In genomic region chr6:116072368-116072767, GRCh38 we compare ENCODE assay signal across 2 cellular contexts.
TF ChIP-seq lines count a peak whose summit lies in the region.

No MANE protein-coding gene starts in this region.

TF ChIP-seq in K562, 482 proteins besides CTCF, POLR2A, EP300 and RAD21 (continued from another document and continues in another):
- no peak for TF ChIP-seq CEBPG (CRISPR knock-in tag; IDR thresholded peaks at IDR 0.05)
- peak; percentile 80 to 92 for TF ChIP-seq CEBPG (tag; conservative IDR thresholded peaks at IDR 0.05 in 1 of 2, IDR thresholded peaks at IDR 0.05 in 1 of 2)
- peak; percentile 72 for TF ChIP-seq GABPA (tag; conservative IDR thresholded peaks at IDR 0.05; ENCODE audit: low read depth)
- TF ChIP-seq, protein P1, sequence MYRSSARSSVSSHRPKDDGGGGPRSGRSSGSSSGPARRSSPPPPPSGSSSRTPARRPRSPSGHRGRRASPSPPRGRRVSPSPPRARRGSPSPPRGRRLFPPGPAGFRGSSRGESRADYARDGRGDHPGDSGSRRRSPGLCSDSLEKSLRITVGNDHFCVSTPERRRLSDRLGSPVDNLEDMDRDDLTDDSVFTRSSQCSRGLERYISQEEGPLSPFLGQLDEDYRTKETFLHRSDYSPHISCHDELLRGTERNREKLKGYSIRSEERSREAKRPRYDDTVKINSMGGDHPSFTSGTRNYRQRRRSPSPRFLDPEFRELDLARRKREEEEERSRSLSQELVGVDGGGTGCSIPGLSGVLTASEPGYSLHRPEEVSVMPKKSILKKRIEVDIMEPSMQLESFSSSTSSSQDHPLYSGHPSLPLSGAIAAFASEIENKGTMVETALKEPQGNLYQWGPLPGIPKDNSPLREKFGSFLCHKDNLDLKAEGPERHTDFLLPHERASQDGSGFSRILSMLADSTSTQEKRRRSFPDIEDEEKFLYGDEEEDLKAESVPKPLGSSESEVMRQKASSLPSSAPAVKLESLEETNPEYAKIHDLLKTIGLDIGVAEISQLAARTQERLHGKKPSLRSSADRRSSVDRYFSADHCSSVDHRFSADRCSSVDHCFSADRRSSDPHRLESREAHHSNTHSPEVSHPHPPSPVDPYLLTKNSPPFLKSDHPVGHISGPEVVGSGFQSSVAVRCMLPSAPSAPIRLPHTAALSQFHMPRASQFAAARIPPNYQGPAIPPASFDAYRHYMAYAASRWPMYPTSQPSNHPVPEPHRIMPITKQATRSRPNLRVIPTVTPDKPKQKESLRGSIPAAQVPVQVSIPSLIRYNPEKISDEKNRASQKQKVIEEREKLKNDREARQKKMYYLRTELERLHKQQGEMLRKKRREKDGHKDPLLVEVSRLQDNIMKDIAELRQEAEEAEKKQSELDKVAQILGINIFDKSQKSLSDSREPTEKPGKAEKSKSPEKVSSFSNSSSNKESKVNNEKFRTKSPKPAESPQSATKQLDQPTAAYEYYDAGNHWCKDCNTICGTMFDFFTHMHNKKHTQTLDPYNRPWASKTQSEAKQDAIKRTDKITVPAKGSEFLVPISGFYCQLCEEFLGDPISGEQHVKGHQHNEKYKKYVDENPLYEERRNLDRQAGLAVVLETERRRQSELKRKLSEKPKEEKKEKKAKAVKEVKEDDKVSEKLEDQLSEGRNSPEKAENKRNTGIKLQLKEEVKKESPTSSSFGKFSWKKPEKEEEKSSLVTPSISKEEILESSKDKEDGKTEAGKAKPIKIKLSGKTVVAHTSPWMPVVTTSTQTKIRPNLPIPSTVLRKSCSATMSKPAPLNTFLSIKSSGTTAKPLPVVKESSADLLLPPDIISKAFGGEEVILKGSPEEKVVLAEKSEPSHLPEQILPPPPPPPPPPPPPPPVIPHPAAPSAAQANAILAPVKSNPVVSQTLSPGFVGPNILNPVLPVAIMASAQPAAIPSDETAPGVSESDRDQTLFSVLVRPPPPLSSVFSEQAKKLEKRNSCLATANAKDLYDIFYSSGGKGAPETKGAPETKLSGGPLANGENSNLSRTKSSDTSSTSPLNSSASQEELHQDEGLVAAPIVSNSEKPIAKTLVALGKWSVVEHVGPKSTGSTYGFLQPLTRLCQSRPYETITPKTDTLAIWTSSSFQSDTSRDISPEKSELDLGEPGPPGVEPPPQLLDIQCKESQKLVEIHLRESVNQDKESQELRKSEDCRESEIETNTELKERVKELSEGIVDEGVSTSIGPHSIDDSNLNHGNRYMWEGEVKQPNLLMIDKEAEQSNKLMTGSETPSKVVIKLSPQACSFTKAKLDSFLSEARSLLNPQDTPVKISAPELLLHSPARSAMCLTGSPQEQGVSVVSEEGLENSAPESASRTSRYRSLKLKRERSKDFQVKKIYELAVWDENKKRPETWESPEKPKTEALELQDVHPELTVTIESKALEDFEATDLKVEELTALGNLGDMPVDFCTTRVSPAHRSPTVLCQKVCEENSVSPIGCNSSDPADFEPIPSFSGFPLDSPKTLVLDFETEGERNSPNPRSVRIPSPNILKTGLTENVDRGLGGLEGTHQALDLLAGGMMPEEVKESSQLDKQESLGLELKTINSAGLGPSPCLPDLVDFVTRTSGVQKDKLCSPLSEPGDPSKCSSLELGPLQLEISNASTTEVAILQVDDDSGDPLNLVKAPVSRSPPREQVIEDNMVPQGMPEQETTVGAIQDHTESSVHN (IDR thresholded peaks at IDR 0.05; ENCODE audit: borderline replicate concordance in 1 of 2, low read depth in 1 of 2) = no peak
- TF ChIP-seq ZFX (CRISPR knock-in tag; IDR thresholded peaks at IDR 0.05) = no peak
- TF ChIP-seq BRF2 (IDR thresholded peaks at IDR 0.05; ENCODE audit: borderline replicate concordance, insufficient read depth, insufficient read length) = no peak
- TF ChIP-seq SAFB2 (IDR thresholded peaks at IDR 0.05; ENCODE audit: borderline replicate concordance, low read depth, low read length, severe bottlenecking) = no peak
- peak; percentile 66 for TF ChIP-seq MYC (IDR thresholded peaks at IDR 0.05; ENCODE audit: low read depth, low read length)
- TF ChIP-seq MYC (CRISPR knock-in tag; IDR thresholded peaks at IDR 0.05; ENCODE audit: borderline replicate concordance, low read depth) = no peak
- TF ChIP-seq, protein P2, sequence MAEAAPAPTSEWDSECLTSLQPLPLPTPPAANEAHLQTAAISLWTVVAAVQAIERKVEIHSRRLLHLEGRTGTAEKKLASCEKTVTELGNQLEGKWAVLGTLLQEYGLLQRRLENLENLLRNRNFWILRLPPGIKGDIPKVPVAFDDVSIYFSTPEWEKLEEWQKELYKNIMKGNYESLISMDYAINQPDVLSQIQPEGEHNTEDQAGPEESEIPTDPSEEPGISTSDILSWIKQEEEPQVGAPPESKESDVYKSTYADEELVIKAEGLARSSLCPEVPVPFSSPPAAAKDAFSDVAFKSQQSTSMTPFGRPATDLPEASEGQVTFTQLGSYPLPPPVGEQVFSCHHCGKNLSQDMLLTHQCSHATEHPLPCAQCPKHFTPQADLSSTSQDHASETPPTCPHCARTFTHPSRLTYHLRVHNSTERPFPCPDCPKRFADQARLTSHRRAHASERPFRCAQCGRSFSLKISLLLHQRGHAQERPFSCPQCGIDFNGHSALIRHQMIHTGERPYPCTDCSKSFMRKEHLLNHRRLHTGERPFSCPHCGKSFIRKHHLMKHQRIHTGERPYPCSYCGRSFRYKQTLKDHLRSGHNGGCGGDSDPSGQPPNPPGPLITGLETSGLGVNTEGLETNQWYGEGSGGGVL (CRISPR knock-in tag; IDR thresholded peaks at IDR 0.05) = no peak
- TF ChIP-seq ZEB2 (IDR thresholded peaks at IDR 0.05) = peak; percentile 55; the same call in 1 of the 2 replicates
- TF ChIP-seq ZNF79 (CRISPR knock-in tag; IDR thresholded peaks at IDR 0.05; ENCODE audit: low read depth) = 0 out of 2 replicates have a peak, but pooled peaks have one; percentile 38
- peak; percentile 71 for TF ChIP-seq MECOM (CRISPR knock-in tag; IDR thresholded peaks at IDR 0.05)
- no peak for TF ChIP-seq GTF2A2 (tag; IDR thresholded peaks at IDR 0.05)
- TF ChIP-seq FOXA3 (CRISPR knock-in tag; conservative IDR thresholded peaks at IDR 0.05 in 1 of 2, IDR thresholded peaks at IDR 0.05 in 1 of 2) = peak in 1 of 2 experiments; percentile 83; a peak in 2 of 4 replicates

TF ChIP-seq in HepG2, 621 proteins besides CTCF, POLR2A, EP300 and RAD21 (continued from another document and continues in another):
- TF ChIP-seq, protein P3, sequence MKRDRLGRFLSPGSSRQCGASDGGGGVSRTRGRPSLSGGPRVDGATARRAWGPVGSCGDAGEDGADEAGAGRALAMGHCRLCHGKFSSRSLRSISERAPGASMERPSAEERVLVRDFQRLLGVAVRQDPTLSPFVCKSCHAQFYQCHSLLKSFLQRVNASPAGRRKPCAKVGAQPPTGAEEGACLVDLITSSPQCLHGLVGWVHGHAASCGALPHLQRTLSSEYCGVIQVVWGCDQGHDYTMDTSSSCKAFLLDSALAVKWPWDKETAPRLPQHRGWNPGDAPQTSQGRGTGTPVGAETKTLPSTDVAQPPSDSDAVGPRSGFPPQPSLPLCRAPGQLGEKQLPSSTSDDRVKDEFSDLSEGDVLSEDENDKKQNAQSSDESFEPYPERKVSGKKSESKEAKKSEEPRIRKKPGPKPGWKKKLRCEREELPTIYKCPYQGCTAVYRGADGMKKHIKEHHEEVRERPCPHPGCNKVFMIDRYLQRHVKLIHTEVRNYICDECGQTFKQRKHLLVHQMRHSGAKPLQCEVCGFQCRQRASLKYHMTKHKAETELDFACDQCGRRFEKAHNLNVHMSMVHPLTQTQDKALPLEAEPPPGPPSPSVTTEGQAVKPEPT (CRISPR knock-in tag; IDR thresholded peaks at IDR 0.05; ENCODE audit: low read depth) = no peak
- TF ChIP-seq, protein P4, sequence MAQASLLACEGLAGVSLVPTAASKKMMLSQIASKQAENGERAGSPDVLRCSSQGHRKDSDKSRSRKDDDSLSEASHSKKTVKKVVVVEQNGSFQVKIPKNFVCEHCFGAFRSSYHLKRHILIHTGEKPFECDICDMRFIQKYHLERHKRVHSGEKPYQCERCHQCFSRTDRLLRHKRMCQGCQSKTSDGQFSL (CRISPR knock-in tag; IDR thresholded peaks at IDR 0.05) = no peak
- no peak for TF ChIP-seq MED13 (CRISPR knock-in tag; IDR thresholded peaks at IDR 0.05)
- no peak for TF ChIP-seq ZNF567 (CRISPR knock-in tag; IDR thresholded peaks at IDR 0.05; ENCODE audit: borderline replicate concordance)
- no peak for TF ChIP-seq NFIB (CRISPR knock-in tag; IDR thresholded peaks at IDR 0.05; ENCODE audit: borderline replicate concordance)
- no peak for TF ChIP-seq ZNF800 (CRISPR knock-in tag; IDR thresholded peaks at IDR 0.05)
- TF ChIP-seq PHB2 (IDR thresholded peaks at IDR 0.05; ENCODE audit: partially characterized antibody) = no peak
- TF ChIP-seq, protein P5, sequence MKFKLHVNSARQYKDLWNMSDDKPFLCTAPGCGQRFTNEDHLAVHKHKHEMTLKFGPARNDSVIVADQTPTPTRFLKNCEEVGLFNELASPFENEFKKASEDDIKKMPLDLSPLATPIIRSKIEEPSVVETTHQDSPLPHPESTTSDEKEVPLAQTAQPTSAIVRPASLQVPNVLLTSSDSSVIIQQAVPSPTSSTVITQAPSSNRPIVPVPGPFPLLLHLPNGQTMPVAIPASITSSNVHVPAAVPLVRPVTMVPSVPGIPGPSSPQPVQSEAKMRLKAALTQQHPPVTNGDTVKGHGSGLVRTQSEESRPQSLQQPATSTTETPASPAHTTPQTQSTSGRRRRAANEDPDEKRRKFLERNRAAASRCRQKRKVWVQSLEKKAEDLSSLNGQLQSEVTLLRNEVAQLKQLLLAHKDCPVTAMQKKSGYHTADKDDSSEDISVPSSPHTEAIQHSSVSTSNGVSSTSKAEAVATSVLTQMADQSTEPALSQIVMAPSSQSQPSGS (CRISPR knock-in tag; IDR thresholded peaks at IDR 0.05) = no peak
- TF ChIP-seq ZNF891 (CRISPR knock-in tag; IDR thresholded peaks at IDR 0.05) = no peak
- no peak for TF ChIP-seq ZNF550 (CRISPR knock-in tag; IDR thresholded peaks at IDR 0.05; ENCODE audit: borderline replicate concordance)
- TF ChIP-seq HMG20B (CRISPR knock-in tag; conservative IDR thresholded peaks at IDR 0.05) = no peak
- TF ChIP-seq ZNF382 (CRISPR knock-in tag; IDR thresholded peaks at IDR 0.05; ENCODE audit: borderline replicate concordance) = no peak
- TF ChIP-seq TAF15 (IDR thresholded peaks at IDR 0.05; ENCODE audit: low read depth, low read length, poor library complexity, severe bottlenecking) = no peak
- TF ChIP-seq ZNF275 (CRISPR knock-in tag; IDR thresholded peaks at IDR 0.05; ENCODE audit: borderline replicate concordance) = no peak
- TF ChIP-seq ZNF441 (CRISPR knock-in tag; IDR thresholded peaks at IDR 0.05; ENCODE audit: borderline replicate concordance) = no peak
- TF ChIP-seq SIX1 (CRISPR knock-in tag; IDR thresholded peaks at IDR 0.05; ENCODE audit: borderline replicate concordance) = no peak
- TF ChIP-seq MEF2D (CRISPR knock-in tag; IDR thresholded peaks at IDR 0.05) = no peak
- TF ChIP-seq, protein P6, sequence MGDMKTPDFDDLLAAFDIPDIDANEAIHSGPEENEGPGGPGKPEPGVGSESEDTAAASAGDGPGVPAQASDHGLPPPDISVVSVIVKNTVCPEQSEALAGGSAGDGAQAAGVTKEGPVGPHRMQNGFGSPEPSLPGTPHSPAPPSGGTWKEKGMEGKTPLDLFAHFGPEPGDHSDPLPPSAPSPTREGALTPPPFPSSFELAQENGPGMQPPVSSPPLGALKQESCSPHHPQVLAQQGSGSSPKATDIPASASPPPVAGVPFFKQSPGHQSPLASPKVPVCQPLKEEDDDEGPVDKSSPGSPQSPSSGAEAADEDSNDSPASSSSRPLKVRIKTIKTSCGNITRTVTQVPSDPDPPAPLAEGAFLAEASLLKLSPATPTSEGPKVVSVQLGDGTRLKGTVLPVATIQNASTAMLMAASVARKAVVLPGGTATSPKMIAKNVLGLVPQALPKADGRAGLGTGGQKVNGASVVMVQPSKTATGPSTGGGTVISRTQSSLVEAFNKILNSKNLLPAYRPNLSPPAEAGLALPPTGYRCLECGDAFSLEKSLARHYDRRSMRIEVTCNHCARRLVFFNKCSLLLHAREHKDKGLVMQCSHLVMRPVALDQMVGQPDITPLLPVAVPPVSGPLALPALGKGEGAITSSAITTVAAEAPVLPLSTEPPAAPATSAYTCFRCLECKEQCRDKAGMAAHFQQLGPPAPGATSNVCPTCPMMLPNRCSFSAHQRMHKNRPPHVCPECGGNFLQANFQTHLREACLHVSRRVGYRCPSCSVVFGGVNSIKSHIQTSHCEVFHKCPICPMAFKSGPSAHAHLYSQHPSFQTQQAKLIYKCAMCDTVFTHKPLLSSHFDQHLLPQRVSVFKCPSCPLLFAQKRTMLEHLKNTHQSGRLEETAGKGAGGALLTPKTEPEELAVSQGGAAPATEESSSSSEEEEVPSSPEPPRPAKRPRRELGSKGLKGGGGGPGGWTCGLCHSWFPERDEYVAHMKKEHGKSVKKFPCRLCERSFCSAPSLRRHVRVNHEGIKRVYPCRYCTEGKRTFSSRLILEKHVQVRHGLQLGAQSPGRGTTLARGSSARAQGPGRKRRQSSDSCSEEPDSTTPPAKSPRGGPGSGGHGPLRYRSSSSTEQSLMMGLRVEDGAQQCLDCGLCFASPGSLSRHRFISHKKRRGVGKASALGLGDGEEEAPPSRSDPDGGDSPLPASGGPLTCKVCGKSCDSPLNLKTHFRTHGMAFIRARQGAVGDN (CRISPR knock-in tag; IDR thresholded peaks at IDR 0.05) = no peak
- TF ChIP-seq RARA (CRISPR knock-in tag; IDR thresholded peaks at IDR 0.05) = peak; percentile 46
- TF ChIP-seq ATF7 (IDR thresholded peaks at IDR 0.05) = peak; percentile 92
- TF ChIP-seq ATF7 (CRISPR knock-in tag; IDR thresholded peaks at IDR 0.05) = no peak; the same call in 1 of the 2 replicates
- no peak for TF ChIP-seq HNRNPLL (IDR thresholded peaks at IDR 0.05; ENCODE audit: low read depth, low read length, poor library complexity, severe bottlenecking)
- no peak for TF ChIP-seq PRMT3 (CRISPR knock-in tag; IDR thresholded peaks at IDR 0.05; ENCODE audit: borderline replicate concordance, low read depth)
- no peak for TF ChIP-seq ZNF713 (CRISPR knock-in tag; IDR thresholded peaks at IDR 0.05)
- TF ChIP-seq REPIN1 (CRISPR knock-in tag; IDR thresholded peaks at IDR 0.05; ENCODE audit: borderline replicate concordance, low read depth) = 0 out of 2 replicates have a peak, but pooled peaks have one; percentile 41
- 0 out of 2 replicates have a peak, but pooled peaks have one; percentile 22 for TF ChIP-seq SIN3B (IDR thresholded peaks at IDR 0.05; ENCODE audit: low read length)
- no peak for TF ChIP-seq FOXC1 (CRISPR knock-in tag; IDR thresholded peaks at IDR 0.05; ENCODE audit: borderline replicate concordance)
- no peak for TF ChIP-seq ZNF7 (CRISPR knock-in tag; IDR thresholded peaks at IDR 0.05)
